1 cellular context compared by ENCODE assay signal in the genomic region with DNA sequence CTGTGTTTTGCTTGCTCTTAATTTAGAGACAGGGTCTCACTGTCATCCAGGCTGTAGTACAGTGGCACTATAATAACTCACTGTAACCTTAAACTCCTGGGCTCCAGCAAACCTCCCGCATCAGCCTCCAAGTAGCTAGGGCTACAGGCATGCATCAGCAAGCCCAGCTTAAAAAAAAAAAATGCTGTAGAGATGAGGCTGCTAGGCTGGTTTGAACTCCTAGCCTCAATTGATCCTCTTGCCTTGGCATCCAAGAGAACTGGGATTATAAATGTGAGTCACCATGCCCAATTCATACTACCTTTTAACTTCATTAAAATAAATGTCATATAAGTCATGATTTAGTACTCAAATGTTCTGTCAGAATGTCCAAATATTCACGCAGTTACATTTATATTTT.
TF ChIP-seq lines count a peak whose summit lies in the region.

No MANE protein-coding gene starts in this region.

TF ChIP-seq in H1, 55 proteins besides CTCF, POLR2A, EP300 and RAD21 (continued from another document):
- TF ChIP-seq, protein P1, sequence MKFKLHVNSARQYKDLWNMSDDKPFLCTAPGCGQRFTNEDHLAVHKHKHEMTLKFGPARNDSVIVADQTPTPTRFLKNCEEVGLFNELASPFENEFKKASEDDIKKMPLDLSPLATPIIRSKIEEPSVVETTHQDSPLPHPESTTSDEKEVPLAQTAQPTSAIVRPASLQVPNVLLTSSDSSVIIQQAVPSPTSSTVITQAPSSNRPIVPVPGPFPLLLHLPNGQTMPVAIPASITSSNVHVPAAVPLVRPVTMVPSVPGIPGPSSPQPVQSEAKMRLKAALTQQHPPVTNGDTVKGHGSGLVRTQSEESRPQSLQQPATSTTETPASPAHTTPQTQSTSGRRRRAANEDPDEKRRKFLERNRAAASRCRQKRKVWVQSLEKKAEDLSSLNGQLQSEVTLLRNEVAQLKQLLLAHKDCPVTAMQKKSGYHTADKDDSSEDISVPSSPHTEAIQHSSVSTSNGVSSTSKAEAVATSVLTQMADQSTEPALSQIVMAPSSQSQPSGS (IDR thresholded peaks at IDR 0.05; ENCODE audit: low read length): no peak
- TF ChIP-seq CTBP2 (IDR thresholded peaks at IDR 0.05; ENCODE audit: borderline replicate concordance, insufficient read depth, insufficient read length, low read length): no peak
- TF ChIP-seq SP4 (IDR thresholded peaks at IDR 0.05; ENCODE audit: low read length): no peak
- TF ChIP-seq RXRA (IDR thresholded peaks at IDR 0.05; ENCODE audit: insufficient read depth, low read depth, low read length): no peak
- no peak for TF ChIP-seq SUZ12 (IDR thresholded peaks at IDR 0.05; ENCODE audit: low read length)
- TF ChIP-seq TBP (IDR thresholded peaks at IDR 0.05; ENCODE audit: low read depth, low read length): no peak
- TF ChIP-seq, protein P2, sequence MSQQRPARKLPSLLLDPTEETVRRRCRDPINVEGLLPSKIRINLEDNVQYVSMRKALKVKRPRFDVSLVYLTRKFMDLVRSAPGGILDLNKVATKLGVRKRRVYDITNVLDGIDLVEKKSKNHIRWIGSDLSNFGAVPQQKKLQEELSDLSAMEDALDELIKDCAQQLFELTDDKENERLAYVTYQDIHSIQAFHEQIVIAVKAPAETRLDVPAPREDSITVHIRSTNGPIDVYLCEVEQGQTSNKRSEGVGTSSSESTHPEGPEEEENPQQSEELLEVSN (IDR thresholded peaks at IDR 0.05): no peak
- TF ChIP-seq, protein P3, sequence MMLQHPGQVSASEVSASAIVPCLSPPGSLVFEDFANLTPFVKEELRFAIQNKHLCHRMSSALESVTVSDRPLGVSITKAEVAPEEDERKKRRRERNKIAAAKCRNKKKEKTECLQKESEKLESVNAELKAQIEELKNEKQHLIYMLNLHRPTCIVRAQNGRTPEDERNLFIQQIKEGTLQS (IDR thresholded peaks at IDR 0.05; ENCODE audit: insufficient read depth, low read depth, low read length): no peak
- no peak for TF ChIP-seq POU5F1 (IDR thresholded peaks at IDR 0.05; ENCODE audit: low read depth, low read length)
- no peak for TF ChIP-seq JUND (IDR thresholded peaks at IDR 0.05; ENCODE audit: low read length)
- no peak for TF ChIP-seq SIN3A (conservative IDR thresholded peaks at IDR 0.05 in 1 of 2, IDR thresholded peaks at IDR 0.05 in 1 of 2; ENCODE audit: low read depth in 1 of 2, low read length in 2 of 2)
- TF ChIP-seq CREB1 (IDR thresholded peaks at IDR 0.05): no peak
- TF ChIP-seq CHD1 (IDR thresholded peaks at IDR 0.05; ENCODE audit: low read depth, low read length): no peak
- no peak for TF ChIP-seq NRF1 (IDR thresholded peaks at IDR 0.05; ENCODE audit: low read depth, low read length)
